In genomic region chr11:109808569-109808968, GRCh38 we compare ENCODE assay signal across 23 cellular contexts.
DNase-seq lines count a peak whose midpoint lies in the region; ATAC-seq and TF ChIP-seq lines count a peak whose summit lies in the region.
"Had no signal": no experiment of that assay in that cellular context is flagged by ENCODE, and none has a peak within 500 bp of the region (broad histone marks: within the 10 kb centered on the region; RNA-seq: fewer than 3 reads in every experiment).

No MANE protein-coding gene starts in this region.

- POLR2A ChIA-PET in HCT116 (lab: Charles Lee) = no interaction called here
- POLR2A ChIA-PET in PC-3 (lab: Charles Lee; ENCODE audit: unreplicated experiment) = no interaction called here

- H3K79me2 ChIP-seq in HCT116 (ENCODE audit: insufficient read depth, low read length) (no peaks in the 10 kb centered on the region), PC-3 (ENCODE audit: low read length) (no peaks in the 10 kb centered on the region), Karpas-422 (ENCODE audit: low read length) (no peaks in the 10 kb centered on the region)

- H3K9ac ChIP-seq in HCT116 (ENCODE audit: low read length) (no peak overlapping the region), PC-3 (ENCODE audit: low read length) (no peak overlapping the region), Karpas-422 (ENCODE audit: low read length) (no peak overlapping the region)

- RAD21 ChIA-PET in HCT116 (lab: Charles Lee; ENCODE audit: low non-redundant PET in 1 of 2, low total read pairs in 2 of 2, uncharacterized antibody in 2 of 2, unreplicated experiment in 2 of 2) = no interaction called here

- H3K9me2 ChIP-seq in HCT116 (ENCODE audit: insufficient read depth) = no peaks in the 10 kb centered on the region
- no peaks in the 10 kb centered on the region for H3K9me2 ChIP-seq in PC-3 (replicated peaks; ENCODE audit: low read length)
- no peaks in the 10 kb centered on the region; the same call in 1 of the 2 replicates for H3K9me2 ChIP-seq in Karpas-422 (replicated peaks; ENCODE audit: insufficient read depth, low read length)

- no peak for TF ChIP-seq RAD21 in HCT116 (IDR thresholded peaks at IDR 0.05; ENCODE audit: low read depth)

- TF ChIP-seq CTCF in HCT116 (IDR thresholded peaks at IDR 0.05 in 2 of 3, conservative IDR thresholded peaks at IDR 0.05 in 1 of 3; ENCODE audit: borderline replicate concordance in 1 of 3, insufficient read depth in 1 of 3, low read depth in 2 of 3, low read length in 2 of 3) (no peak), PC-3 (conservative IDR thresholded peaks at IDR 0.05; ENCODE audit: low read depth, low read length) (no peak), choroid plexus epithelial cell (conservative IDR thresholded peaks at IDR 0.05; ENCODE audit: low read depth, low read length) (no peak)

- peak overlapping the region; percentile 95 for H2AFZ ChIP-seq in HCT116 (ENCODE audit: low read depth, low read length, poor library complexity, severe bottlenecking)
- H2AFZ ChIP-seq in PC-3 (ENCODE audit: low read length) = no peak overlapping the region
- no peak overlapping the region for H2AFZ ChIP-seq in Karpas-422 (ENCODE audit: low read length)

- peak overlapping the region; percentile 25; the same call in 1 of the 2 replicates for H3K4me2 ChIP-seq in HCT116 (ENCODE audit: low read length)
- no peak overlapping the region for H3K4me2 ChIP-seq in PC-3 (ENCODE audit: low read length)
- no peak overlapping the region for H3K4me2 ChIP-seq in Karpas-422 (ENCODE audit: low read depth, low read length, poor library complexity, severe bottlenecking)

- H3K4me1 ChIP-seq in HCT116 (ENCODE audit: control insufficient read depth in 1 of 2, insufficient read depth in 2 of 2, low read length in 2 of 2) (peaks cover 0 to 6% of the 10 kb centered on the region in 2 experiments; a peak in 2 of 4 replicates), PC-3 (ENCODE audit: insufficient read depth, low read length) (no peaks in the 10 kb centered on the region), Karpas-422 (ENCODE audit: low read length) (no peaks in the 10 kb centered on the region)
- H3K4me1 ChIP-seq: esophagus squamous epithelium, HAP-1, psoas muscle, spleen had no signal

- H3K27ac ChIP-seq in HCT116 (ENCODE audit: low read depth, low read length) = no peak overlapping the region
- H3K27ac ChIP-seq in PC-3 (ENCODE audit: low read length) = no peak overlapping the region
- H3K27ac ChIP-seq in Karpas-422 (ENCODE audit: low read length) = no peak overlapping the region
- H3K27ac ChIP-seq: dorsolateral prefrontal cortex, esophagus squamous epithelium, psoas muscle, SK-N-MC, spleen, thoracic aorta had no signal

- no peak for TF ChIP-seq POLR2A in HCT116 (IDR thresholded peaks at IDR 0.05; ENCODE audit: borderline replicate concordance, extremely low read depth, insufficient read depth, insufficient read length)

- ATAC-seq in HCT116 (no peak), PC-3 (peak; percentile 38; the same call in 1 of the 2 replicates)
- ATAC-seq: psoas muscle had no signal

- BruUV-seq in HCT116 (replicated peaks; lab: Mats Ljungman, UMichigan) (no TSS peak), PC-3 (replicated peaks; lab: Mats Ljungman, UMichigan) (no TSS peak)

- H3K9me3 ChIP-seq in HCT116 (ENCODE audit: control insufficient read depth in 1 of 2, insufficient read depth in 1 of 2, low read depth in 1 of 2, low read length in 2 of 2) (no peaks in the 10 kb centered on the region), PC-3 (ENCODE audit: low read length) (no peaks in the 10 kb centered on the region), Karpas-422 (ENCODE audit: low read length) (peaks cover 3% of the 10 kb centered on the region; the same call in 1 of the 2 replicates)
- H3K9me3 ChIP-seq: esophagus squamous epithelium, HAP-1, psoas muscle, thoracic aorta had no signal

- intact Hi-C loops in HCT116 (cut with micrococcal nuclease) = no loop called here
- intact Hi-C loops in PC-3 (cut with micrococcal nuclease) = no loop called here

- H3K4me3 ChIP-seq in HCT116 (replicated peaks in 1 of 2; ENCODE audit: low read depth in 1 of 2, low read length in 2 of 2) (no peak overlapping the region), PC-3 (ENCODE audit: low read length) (no peak overlapping the region), choroid plexus epithelial cell (ENCODE audit: low read depth, low read length) (no peak overlapping the region), Karpas-422 (ENCODE audit: low read length) (no peak overlapping the region)
- H3K4me3 ChIP-seq: dorsolateral prefrontal cortex, esophagus squamous epithelium, HAP-1, psoas muscle, SK-N-MC, spleen, thoracic aorta had no signal

- no peaks in the 10 kb centered on the region for H4K20me1 ChIP-seq in HCT116 (ENCODE audit: insufficient read depth)
- H4K20me1 ChIP-seq in PC-3 (ENCODE audit: low read length) = no peaks in the 10 kb centered on the region
- no peaks in the 10 kb centered on the region for H4K20me1 ChIP-seq in Karpas-422 (ENCODE audit: insufficient read depth, low read depth, low read length)

- H3K36me3 ChIP-seq in HCT116 (ENCODE audit: control insufficient read depth in 1 of 2, insufficient read depth in 2 of 2, low read length in 2 of 2) (no peaks in the 10 kb centered on the region), PC-3 (ENCODE audit: low read depth, low read length) (no peaks in the 10 kb centered on the region), Karpas-422 (ENCODE audit: insufficient read depth, low read length) (no peaks in the 10 kb centered on the region)
- H3K36me3 ChIP-seq: esophagus squamous epithelium, HAP-1, spleen, thoracic aorta had no signal

- H3F3A ChIP-seq in PC-3 (ENCODE audit: low read length, unreplicated experiment) = no peaks in the 10 kb centered on the region

- H3K27me3 ChIP-seq in HCT116 (ENCODE audit: insufficient read depth, low read length) = no peaks in the 10 kb centered on the region
- H3K27me3 ChIP-seq in PC-3 (ENCODE audit: low read length) = peaks cover 14% of the 10 kb centered on the region
- no peaks in the 10 kb centered on the region for H3K27me3 ChIP-seq in Karpas-422 (ENCODE audit: low read length)
- H3K27me3 ChIP-seq: dorsolateral prefrontal cortex, esophagus squamous epithelium, spleen had no signal

- CTCF ChIA-PET in HCT116 (lab: Charles Lee) (interaction anchor here (1.4 kb wide), 1 partner anchor 131 kb away, joined by 4 read pairs; no protein-coding TSS in a partner anchor), PC-3 (lab: Charles Lee) (no interaction called here)

- no peak for DNase-seq in HCT116 (ENCODE audit: low read depth, low spot score)
- peak; percentile 36 for DNase-seq in PC-3
- DNase-seq in choroid plexus epithelial cell (ENCODE audit: low read depth) = peak; percentile 68
- DNase-seq in stromal cell of bone marrow (ENCODE audit: low read depth) = peak; percentile 26
- no peak for DNase-seq in NCI-H526 treated with DMSO at 0.1 percent for 48 hours (lab: John Stamatoyannopoulos, UW)
- DNase-seq in islet precursor cell = no peak
- DNase-seq in Karpas-422 = no peak
- DNase-seq: activated CD4-positive, alpha-beta T cell treated with anti-CD3 and anti-CD28 coated beads for 4 hours; activated CD8-positive, alpha-beta memory T cell treated with anti-CD3 and anti-CD28 coated beads, Interleukin-2, amount 50 U/mL, for 48 hours; CD4-positive, CD25-positive, alpha-beta regulatory T cell; DMS79 treated with DMSO at 0.1 percent for 48 hours; dorsolateral prefrontal cortex; esophagus squamous epithelium; hippocampal formation; NCI-H1930; NCI-H510A treated with DMSO at 0.1 percent for 48 hours; nephron progenitor cell; psoas muscle; spleen; T-helper 9 cell had no signal

TF ChIP-seq in HCT116, 20 proteins besides CTCF, POLR2A, EP300 and RAD21:
- TF ChIP-seq YY1 (IDR thresholded peaks at IDR 0.05; ENCODE audit: extremely low read depth, insufficient replicate concordance, low read depth, low read length) (no peak), ELF1 (IDR thresholded peaks at IDR 0.05; ENCODE audit: borderline replicate concordance, low read depth) (no peak), ZFX (IDR thresholded peaks at IDR 0.05) (no peak), ATF3 (IDR thresholded peaks at IDR 0.05) (no peak), CEBPB (IDR thresholded peaks at IDR 0.05; ENCODE audit: low read depth) (no peak), EGR1 (IDR thresholded peaks at IDR 0.05; ENCODE audit: low read depth) (no peak), EZH2phosphoT487 (IDR thresholded peaks at IDR 0.05; ENCODE audit: borderline replicate concordance) (no peak)

Comparison
In these comparisons a context has a peak if more than half of its experiments do, and no peak if none do; other contexts are left out.
1. DNase-seq: peak in PC-3 (single experiment), choroid plexus epithelial cell (single experiment) and stromal cell of bone marrow (single experiment); none in HCT116 (single experiment), NCI-H526 treated with DMSO at 0.1 percent for 48 hours (single experiment), islet precursor cell (single experiment) and Karpas-422 (single experiment).